In the genomic region with DNA sequence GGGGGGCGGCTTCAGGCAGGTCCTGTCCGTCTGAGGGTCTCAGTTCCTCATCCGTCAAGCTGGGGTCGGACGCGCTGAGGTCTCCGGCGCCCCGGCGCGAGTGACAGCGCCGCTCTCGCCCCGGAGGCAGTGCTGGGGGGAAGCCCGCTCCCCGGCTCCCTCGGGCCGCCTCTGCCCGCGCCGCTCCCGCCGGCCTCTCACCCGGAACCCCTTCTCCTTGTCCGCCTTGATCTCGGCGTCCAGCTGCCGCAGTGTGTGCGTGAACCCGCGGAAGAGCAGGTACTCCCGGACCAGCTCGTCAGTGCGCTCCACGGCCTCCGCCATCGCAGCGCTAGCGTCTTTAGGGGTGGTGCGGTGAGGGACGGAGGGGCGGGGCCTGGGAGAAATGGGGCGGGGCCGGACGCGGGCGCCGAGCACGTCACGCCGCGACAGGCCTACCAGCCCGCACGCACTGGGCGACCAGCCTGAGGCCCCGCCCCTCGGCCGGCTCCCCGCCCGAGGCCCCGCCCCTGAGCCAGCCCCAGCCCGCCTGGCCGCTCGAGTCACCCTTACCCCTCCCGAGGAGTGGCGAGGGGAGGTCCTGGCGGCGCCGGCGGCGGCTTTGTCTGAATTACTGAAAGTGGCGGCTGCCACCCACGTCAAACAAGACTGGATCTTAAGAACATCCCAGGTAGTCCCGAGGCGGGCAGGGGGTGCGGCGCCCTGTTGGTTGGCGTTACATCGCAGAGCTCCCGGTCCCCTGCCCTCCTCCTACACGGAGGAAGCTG, we compare ENCODE assay signal across 8 cellular contexts. TPM values are rescaled to one million over a fixed set of nuclear protein-coding genes. Genes with fewer than 3 reads are reported as not detected.
DNase-seq lines count a peak whose midpoint lies in the region; ATAC-seq and FAIRE-seq lines count a peak whose summit lies in the region.

A gene (minus strand): TSS at position 348 of the 767 bp plus-strand sequence. CDS start 24 bp downstream, at position 324.

- intact Hi-C loops in left ventricle myocardium superior (cut with micrococcal nuclease) = no loop called here

- no peaks in the 10 kb centered on the region for H3K27me3 Mint-ChIP-seq in T-helper 1 cell treated with Interleukin-12 subunit alpha and Interleukin-12 subunit beta and Interleukin-4 antibody, amounts not matched to agents 30 μg/mL and 1 μg/mL, for 36 hours (ENCODE audit: low read depth)

- DNase-seq in NCI-H1694 treated with DMSO at 0.1 percent for 48 hours (lab: John Stamatoyannopoulos, UW) (peak; percentile 84), amniotic stem cell (lab: John Stamatoyannopoulos, UW) (peak; percentile 87), left ventricle myocardium superior (peak; percentile 98), pulmonary artery endothelial cell (ENCODE audit: low read depth, low spot score) (peak; percentile 59), urothelium cell line (ENCODE audit: low spot score) (peak; percentile 99)

- ATAC-seq in GM18502 (IDR thresholded peaks at IDR 0.05; ENCODE audit: poor library complexity, unreplicated experiment) = peak; percentile 78
- peak; percentile 74 for ATAC-seq in HG02943 (IDR thresholded peaks at IDR 0.05; ENCODE audit: low read depth, unreplicated experiment)
- ATAC-seq in left ventricle myocardium superior = peak; percentile 98

- FAIRE-seq in urothelium cell line (lab: Jason Lieb, UNC) = no peak

- peaks cover 6% of the 10 kb centered on the region for H3K36me3 Mint-ChIP-seq in T-helper 1 cell treated with Interleukin-12 subunit alpha and Interleukin-12 subunit beta and Interleukin-4 antibody, amounts not matched to agents 30 μg/mL and 1 μg/mL, for 36 hours (ENCODE audit: low read depth)

- peaks cover 27% of the 10 kb centered on the region for H3K4me1 Mint-ChIP-seq in T-helper 1 cell treated with Interleukin-12 subunit alpha and Interleukin-12 subunit beta and Interleukin-4 antibody, amounts not matched to agents 30 μg/mL and 1 μg/mL, for 36 hours (ENCODE audit: low read depth)

- H3K27ac Mint-ChIP-seq in T-helper 1 cell treated with Interleukin-12 subunit alpha and Interleukin-12 subunit beta and Interleukin-4 antibody, amounts not matched to agents 30 μg/mL and 1 μg/mL, for 36 hours = peak within 1 kb of the TSS; percentile 95

- H3K4me3 Mint-ChIP-seq in T-helper 1 cell treated with Interleukin-12 subunit alpha and Interleukin-12 subunit beta and Interleukin-4 antibody, amounts not matched to agents 30 μg/mL and 1 μg/mL, for 36 hours = peak within 1 kb of the TSS; percentile 94

- H3K9me3 Mint-ChIP-seq in T-helper 1 cell treated with Interleukin-12 subunit alpha and Interleukin-12 subunit beta and Interleukin-4 antibody, amounts not matched to agents 30 μg/mL and 1 μg/mL, for 36 hours = no peaks in the 10 kb centered on the region

RNA-seq across cellular contexts. Expression of the gene that starts here (rescaled TPM):
- total RNA-seq in left ventricle myocardium superior = 6.3 TPM
- total RNA-seq in pulmonary artery endothelial cell = 3.2 and 8.7 TPM in 2 replicates

Comparison
In these comparisons a context has a peak if more than half of its experiments do, and no peak if none do; other contexts are left out.
1. Peak in every context shown above with its lines: DNase-seq and ATAC-seq.